ENCODE assay signal across 8 cellular contexts in the genomic region with DNA sequence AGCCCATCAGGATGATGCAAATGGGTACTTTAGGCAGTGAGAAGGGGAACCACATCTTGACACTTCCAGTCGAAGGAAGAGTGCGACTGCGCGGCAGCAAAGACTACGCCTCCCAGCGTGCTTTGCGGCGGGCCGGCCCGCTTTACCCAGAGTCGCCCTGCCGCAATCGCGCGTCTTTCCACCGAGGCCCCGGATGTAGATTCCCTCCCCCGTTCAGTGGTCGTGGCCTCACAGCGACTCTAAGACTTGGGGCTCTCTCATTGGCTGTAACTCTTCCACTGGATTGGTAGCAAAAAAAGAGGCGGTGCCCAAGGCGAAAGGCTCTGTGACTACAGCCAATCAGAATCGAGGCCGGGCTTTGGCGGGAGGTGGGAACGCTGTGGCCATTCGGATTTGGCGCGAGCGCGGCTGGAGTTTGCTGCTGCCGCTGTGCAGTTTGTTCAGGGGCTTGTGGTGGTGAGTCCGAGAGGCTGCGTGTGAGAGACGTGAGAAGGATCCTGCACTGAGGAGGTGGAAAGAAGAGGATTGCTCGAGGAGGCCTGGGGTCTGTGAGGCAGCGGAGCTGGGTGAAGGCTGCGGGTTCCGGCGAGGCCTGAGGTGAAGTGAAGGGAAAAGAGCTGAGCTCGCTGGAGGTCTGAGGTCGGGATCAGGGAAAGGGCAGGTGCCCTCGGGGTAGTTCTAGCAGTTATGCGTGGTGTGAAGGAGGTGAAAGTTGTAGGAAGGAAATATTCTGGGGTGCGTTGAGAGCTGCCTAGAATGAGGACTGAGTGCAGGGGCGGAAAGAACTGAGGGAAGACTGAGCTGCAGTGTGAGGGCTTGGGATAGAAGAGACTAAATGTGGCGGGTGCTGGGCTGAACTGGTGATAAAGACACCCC. TPM values are rescaled to one million over a fixed set of nuclear protein-coding genes. Genes with fewer than 3 reads are reported as not detected.
A peak's percentile ranks its signal among the peaks of the same experiment; 100 is the strongest.
DNase-seq lines count a peak whose midpoint lies in the region; ATAC-seq lines count a peak whose summit lies in the region.

A gene with protein sequence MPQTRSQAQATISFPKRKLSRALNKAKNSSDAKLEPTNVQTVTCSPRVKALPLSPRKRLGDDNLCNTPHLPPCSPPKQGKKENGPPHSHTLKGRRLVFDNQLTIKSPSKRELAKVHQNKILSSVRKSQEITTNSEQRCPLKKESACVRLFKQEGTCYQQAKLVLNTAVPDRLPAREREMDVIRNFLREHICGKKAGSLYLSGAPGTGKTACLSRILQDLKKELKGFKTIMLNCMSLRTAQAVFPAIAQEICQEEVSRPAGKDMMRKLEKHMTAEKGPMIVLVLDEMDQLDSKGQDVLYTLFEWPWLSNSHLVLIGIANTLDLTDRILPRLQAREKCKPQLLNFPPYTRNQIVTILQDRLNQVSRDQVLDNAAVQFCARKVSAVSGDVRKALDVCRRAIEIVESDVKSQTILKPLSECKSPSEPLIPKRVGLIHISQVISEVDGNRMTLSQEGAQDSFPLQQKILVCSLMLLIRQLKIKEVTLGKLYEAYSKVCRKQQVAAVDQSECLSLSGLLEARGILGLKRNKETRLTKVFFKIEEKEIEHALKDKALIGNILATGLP (plus strand): TSS at position 386 of the 876 bp plus-strand sequence. CDS start 1,542 bp downstream, outside the sequence.

- no peaks in the 10 kb centered on the region for H3K36me3 ChIP-seq in CD8-positive, alpha-beta memory T cell (ENCODE audit: insufficient read depth, low read length)

- H3K27ac Mint-ChIP-seq in CD8-positive, alpha-beta memory T cell = peak within 1 kb of the TSS; percentile 61 to 97 (median 90)
- H3K27ac Mint-ChIP-seq in effector memory CD8-positive, alpha-beta T cell = peak within 1 kb of the TSS; percentile 57 to 83
- peak within 1 kb of the TSS; percentile 76 for H3K27ac Mint-ChIP-seq in memory B cell

- H3K36me3 Mint-ChIP-seq in CD8-positive, alpha-beta memory T cell = peaks cover 0 to 5% (median 0%) of the 10 kb centered on the region in 3 donors
- peaks cover 8% of the 10 kb centered on the region for H3K36me3 Mint-ChIP-seq in effector memory CD8-positive, alpha-beta T cell (ENCODE audit: insufficient read depth)
- H3K36me3 Mint-ChIP-seq in memory B cell = no peaks in the 10 kb centered on the region

- CTCF ChIA-PET in CD8-positive, alpha-beta memory T cell (lab: Charles Lee) = interaction anchor here (1.0 to 1.5 kb wide), 2 partner anchors 67 to 86 kb away, joined by 3 to 4 read pairs; no protein-coding TSS in a partner anchor

- ATAC-seq in GM19468 (IDR thresholded peaks at IDR 0.05; ENCODE audit: extremely low read depth, unreplicated experiment) = peak; percentile 76
- ATAC-seq in effector memory CD8-positive, alpha-beta T cell (replicated peaks) = peak; percentile 91
- peak; percentile 93 for ATAC-seq in memory B cell (ENCODE audit: low read depth)

- H3K27me3 Mint-ChIP-seq in CD8-positive, alpha-beta memory T cell = no peaks in the 10 kb centered on the region
- H3K27me3 Mint-ChIP-seq in effector memory CD8-positive, alpha-beta T cell = no peaks in the 10 kb centered on the region
- H3K27me3 Mint-ChIP-seq in memory B cell = no peaks in the 10 kb centered on the region

- no peaks in the 10 kb centered on the region for H3K9me3 ChIP-seq in CD8-positive, alpha-beta memory T cell (ENCODE audit: low read length)

- peaks cover 11% of the 10 kb centered on the region for H3K4me1 ChIP-seq in CD8-positive, alpha-beta memory T cell (ENCODE audit: insufficient read depth, low read length)

- H3K4me3 ChIP-seq in CD8-positive, alpha-beta memory T cell (ENCODE audit: low read length) = peak within 1 kb of the TSS; percentile 93

- H3K27ac ChIP-seq in CD8-positive, alpha-beta memory T cell (ENCODE audit: low read depth, low read length) = peak within 1 kb of the TSS; percentile 64

- DNase-seq in CD8-positive, alpha-beta memory T cell = peak; percentile 97 to 99 (median 98)
- DNase-seq in HS-5 (ENCODE audit: low read depth) = peak; percentile 95
- DNase-seq in NK-92 treated with Interleukin-12 subunit alpha and Interleukin-12 subunit beta, amount 100 ng/mL, for 24 hours (lab: John Stamatoyannopoulos, UW) = peak; percentile 98
- DNase-seq in activated CD8-positive, alpha-beta memory T cell treated with anti-CD3 and anti-CD28 coated beads for 24 hours = peak; percentile 97
- DNase-seq in effector memory CD8-positive, alpha-beta T cell = peak; percentile 97 to 98 (median 97)
- DNase-seq in memory B cell (ENCODE audit: low spot score in 2 of 2) = peak; percentile 88 to 98
- peak; percentile 98 for DNase-seq in stimulated activated CD8-positive, alpha-beta memory T cell treated with anti-CD3 and anti-CD28 coated beads, Interleukin-12 subunit alpha, Interleukin-12 subunit beta, amount 100 ng/mL, for 24 hours (ENCODE audit: extremely low read depth)

- H3K4me3 Mint-ChIP-seq in CD8-positive, alpha-beta memory T cell = peak within 1 kb of the TSS; percentile 89 to 99 (median 97)
- peak within 1 kb of the TSS; percentile 96 to 100 for H3K4me3 Mint-ChIP-seq in effector memory CD8-positive, alpha-beta T cell
- H3K4me3 Mint-ChIP-seq in memory B cell = peak within 1 kb of the TSS; percentile 98

- H3K4me1 Mint-ChIP-seq in CD8-positive, alpha-beta memory T cell = peaks cover 21 to 35% (median 35%) of the 10 kb centered on the region in 3 donors
- H3K4me1 Mint-ChIP-seq in effector memory CD8-positive, alpha-beta T cell (ENCODE audit: low read depth in 2 of 2) = peaks cover 23 to 24% of the 10 kb centered on the region in 2 donors
- peaks cover 12% of the 10 kb centered on the region for H3K4me1 Mint-ChIP-seq in memory B cell

- H3K27me3 ChIP-seq in CD8-positive, alpha-beta memory T cell (ENCODE audit: insufficient read depth, low read length, poor library complexity, severe bottlenecking) = no peaks in the 10 kb centered on the region

- H3K9me3 Mint-ChIP-seq in CD8-positive, alpha-beta memory T cell = no peaks in the 10 kb centered on the region
- H3K9me3 Mint-ChIP-seq in effector memory CD8-positive, alpha-beta T cell = no peaks in the 10 kb centered on the region
- no peaks in the 10 kb centered on the region for H3K9me3 Mint-ChIP-seq in memory B cell

- POLR2A ChIA-PET in CD8-positive, alpha-beta memory T cell (lab: Charles Lee) = interaction anchor here (2.1 kb wide), 1 partner anchor 31 kb away, joined by 4 read pairs; no protein-coding TSS in a partner anchor

RNA-seq across cellular contexts. Expression of the gene that starts here (rescaled TPM):
- total RNA-seq in CD8-positive, alpha-beta memory T cell = 100 to 1,000 TPM; 107 to 110 TPM
- polyA plus RNA-seq in CD8-positive, alpha-beta memory T cell = 0.49 TPM

Comparison
In these comparisons a context has a peak if more than half of its experiments do, and no peak if none do; other contexts are left out.
1. Peak in every context shown above with its lines: DNase-seq, ATAC-seq, H3K4me3 ChIP-seq and H3K27ac ChIP-seq.